In the genomic region with DNA sequence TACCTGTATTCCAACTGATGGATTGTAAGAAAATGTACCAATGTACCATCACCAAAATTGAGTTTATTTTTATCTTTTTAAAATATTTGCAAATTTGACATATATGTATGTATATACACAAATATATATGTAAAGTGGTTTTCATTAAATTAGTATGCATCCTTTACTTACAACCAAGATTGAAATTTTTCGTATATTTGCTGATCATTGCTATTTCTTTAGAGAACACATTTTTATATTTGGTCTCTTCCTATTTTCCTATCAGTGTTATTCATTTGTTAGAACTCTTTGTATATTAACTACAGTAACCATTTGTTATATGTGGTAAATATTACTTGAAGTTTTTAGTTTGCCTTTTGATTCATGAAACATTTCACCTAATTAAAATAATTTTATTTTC, we compare ENCODE assay signal across 35 cellular contexts.
"Had no signal": no experiment of that assay in that cellular context is flagged by ENCODE, and none has a peak within 500 bp of the region (broad histone marks: within the 10 kb centered on the region; RNA-seq: fewer than 3 reads in every experiment).

No MANE protein-coding gene starts in this region.

- H3K4me3 ChIP-seq: adrenal gland, body of pancreas, cardiac muscle cell had no signal

- H3K27me3 ChIP-seq: adrenal gland, body of pancreas, cardiac muscle cell had no signal

- ATAC-seq: activated CD4-positive, alpha-beta T cell treated with anti-CD3 and anti-CD28 coated beads for 36 hours; activated CD4-positive, CD25-positive, alpha-beta regulatory T cell treated with anti-CD3 and anti-CD28 coated beads, Interleukin-2, amount 50 U/mL, for 24 hours; activated CD8-positive, alpha-beta T cell treated with anti-CD3 and anti-CD28 coated beads for 36 hours; activated naive CD4-positive, alpha-beta T cell treated with anti-CD3 and anti-CD28 coated beads, Interleukin-2, amount 50 U/mL, for 72 hours; activated T-cell treated with anti-CD3 and anti-CD28 coated beads, Interleukin-2, amount 50 U/mL, for 4 hours; activated T-cell treated with anti-CD3 and anti-CD28 coated beads, Interleukin-2, amount 50 U/mL, for 72 hours; activated T-helper 17 cell treated with anti-CD3 and anti-CD28 coated beads, Interleukin-2, amount 50 U/mL, for 72 hours; body of pancreas; WTC11 had no signal

- H3K27ac ChIP-seq: body of pancreas, cardiac muscle cell, WERI-Rb-1 had no signal

- H3K9me3 ChIP-seq: adrenal gland, body of pancreas had no signal

- H3K36me3 ChIP-seq: adrenal gland, cardiac muscle cell, WERI-Rb-1 had no signal

- FAIRE-seq: astrocyte, bronchial epithelial cell had no signal

- DNase-seq: activated CD4-positive, alpha-beta memory T cell treated with anti-CD3 and anti-CD28 coated beads for 36 hours; activated CD4-positive, alpha-beta T cell treated with anti-CD3 and anti-CD28 coated beads for 1 hour; activated CD4-positive, alpha-beta T cell treated with anti-CD3 and anti-CD28 coated beads for 36 hours; activated CD4-positive, alpha-beta T cell treated with anti-CD3 and anti-CD28 coated beads, Interleukin-2, amount 10 ng/mL, durations not matched to agents 24 days and 14 days; activated CD4-positive, alpha-beta T cell treated with anti-CD3 and anti-CD28 coated beads, Interleukin-2, amount 50 U/mL, for 1 hour; activated CD4-positive, alpha-beta T cell treated with anti-CD3 and anti-CD28 coated beads, Interleukin-2, amount 50 U/mL, for 4 hours; activated CD4-positive, CD25-positive, alpha-beta regulatory T cell; activated CD8-positive, alpha-beta memory T cell treated with anti-CD3 and anti-CD28 coated beads, Interleukin-2, amount 50 U/mL, for 4 hours; activated CD8-positive, alpha-beta T cell treated with anti-CD3 and anti-CD28 coated beads for 36 hours; activated effector memory CD4-positive, alpha-beta T cell treated with anti-CD3 and anti-CD28 coated beads, Interleukin-2, amount 50 U/mL, for 16 hours; activated gamma-delta T cell treated with Interleukin-2 at 50 U/mL for 16 hours; activated naive CD4-positive, alpha-beta T cell; activated naive CD4-positive, alpha-beta T cell treated with anti-CD3 and anti-CD28 coated beads for 36 hours; activated naive CD4-positive, alpha-beta T cell treated with anti-CD3 and anti-CD28 coated beads, Interleukin-2, amount 50 U/mL, for 16 hours; activated naive CD8-positive, alpha-beta T cell treated with anti-CD3 and anti-CD28 coated beads for 36 hours; activated T-cell treated with anti-CD3 and anti-CD28 coated beads for 4 hours; activated T-cell treated with anti-CD3 and anti-CD28 coated beads, Interleukin-2, amount 50 U/mL, for 1 hour; activated T-cell treated with anti-CD3 and anti-CD28 coated beads, Interleukin-2, amount 50 U/mL, for 4 hours; activated T-cell treated with anti-CD3 and anti-CD28 coated beads, Interleukin-2, amount 50 U/mL, for 72 hours; adrenal gland; amniotic stem cell; aorta; body of pancreas; central memory CD4-positive, alpha-beta T cell; T-helper 1 cell; T-helper 2 cell; T-helper 9 cell; WERI-Rb-1 had no signal
